In the genomic region with DNA sequence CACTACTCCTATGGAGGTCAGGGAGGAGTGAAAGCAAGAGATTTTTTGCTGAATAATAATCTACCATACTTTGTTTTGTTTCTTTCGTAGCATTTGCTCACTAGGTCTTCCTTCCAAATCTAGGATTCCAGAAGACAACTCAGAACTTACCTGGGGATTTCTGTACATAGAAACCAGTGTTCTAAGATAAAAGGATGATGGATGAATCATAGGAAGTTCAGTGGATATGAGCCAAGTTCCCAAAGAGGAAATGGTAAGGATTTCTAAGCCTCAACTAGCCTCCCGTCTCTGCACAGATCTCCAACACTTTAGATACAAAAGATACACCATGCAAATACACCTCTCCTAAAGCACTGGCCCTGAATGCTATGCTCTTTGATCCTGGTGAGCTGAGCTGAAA, we compare ENCODE assay signal across 25 cellular contexts.
"Had no signal": no experiment of that assay in that cellular context is flagged by ENCODE, and none has a peak within 500 bp of the region (broad histone marks: within the 10 kb centered on the region; RNA-seq: fewer than 3 reads in every experiment).

No MANE protein-coding gene starts in this region.

- H3K9me3 ChIP-seq: heart left ventricle, left lung, mucosa of descending colon, ovary, right atrium auricular region, right lobe of liver, stomach, testis, thyroid gland, transverse colon, upper lobe of left lung had no signal

- H3K4me3 Mint-ChIP-seq: memory B cell; naive thymus-derived CD4-positive, alpha-beta T cell; natural killer cell treated with Interleukin-12 subunit alpha and Interleukin-12 subunit beta and Interleukin-15 and Interleukin-18, amount 100 ng/mL, for 72 hours; stimulated activated naive B cell treated with anti-CD40 and anti-IgM and Interleukin-4, amounts not matched to agents 10 μg/mL and 1 μg/mL and 100 μg/mL, for 72 hours had no signal

- H3K27ac ChIP-seq: heart left ventricle, left lung, ovary, right atrium auricular region, right lobe of liver, stomach, testis, thyroid gland, transverse colon, upper lobe of left lung had no signal

- H3K27ac Mint-ChIP-seq: memory B cell; naive thymus-derived CD4-positive, alpha-beta T cell; natural killer cell treated with Interleukin-12 subunit alpha and Interleukin-12 subunit beta and Interleukin-15 and Interleukin-18, amount 100 ng/mL, for 72 hours; progenitor cell of endocrine pancreas; stimulated activated naive B cell treated with anti-CD40 and anti-IgM and Interleukin-4, amounts not matched to agents 10 μg/mL and 1 μg/mL and 100 μg/mL, for 72 hours had no signal

- H3K27me3 ChIP-seq: heart left ventricle, left lung, ovary, right atrium auricular region, right lobe of liver, stomach, testis, thyroid gland, transverse colon, upper lobe of left lung had no signal

- ATAC-seq: heart left ventricle; left cardiac atrium; left lung; mucosa of descending colon; naive thymus-derived CD4-positive, alpha-beta T cell; natural killer cell treated with Interleukin-12 subunit alpha and Interleukin-12 subunit beta and Interleukin-15 and Interleukin-18, amount 100 ng/mL, for 72 hours; right lobe of liver; stimulated activated naive B cell treated with anti-CD40 and anti-IgM and Interleukin-4, amounts not matched to agents 10 μg/mL and 1 μg/mL and 100 μg/mL, for 72 hours; stimulated activated naive CD8-positive, alpha-beta T cell treated with anti-CD3 and anti-CD28 coated beads, Interleukin-15, Interleukin-2, amounts not matched to agents 100 U/mL and 50 U/mL, for 24 hours had no signal

- H3K4me1 Mint-ChIP-seq: memory B cell; naive thymus-derived CD4-positive, alpha-beta T cell; stimulated activated naive B cell treated with anti-CD40 and anti-IgM and Interleukin-4, amounts not matched to agents 10 μg/mL and 1 μg/mL and 100 μg/mL, for 72 hours had no signal

- DNase-seq: heart left ventricle; islet precursor cell; kidney glomerular epithelial cell; left cardiac atrium; midbrain; mucosa of descending colon; naive thymus-derived CD4-positive, alpha-beta T cell; ovary; right lobe of liver; stimulated activated CD4-positive, alpha-beta T cell treated with anti-CD3 and anti-CD28 coated beads, Interleukin-1b, Interleukin-23, amount 100 ng/mL, for 48 hours; stimulated activated CD4-positive, alpha-beta T cell treated with anti-CD3 and anti-CD28 coated beads, Interleukin-2, amount 100 ng/mL, for 48 hours; stimulated activated naive B cell treated with anti-CD40 and anti-IgM and Interleukin-4, amounts not matched to agents 10 μg/mL and 1 μg/mL and 100 μg/mL, for 72 hours; stimulated activated naive CD8-positive, alpha-beta T cell treated with anti-CD3 and anti-CD28 coated beads, Interleukin-15, Interleukin-2, amounts not matched to agents 100 U/mL and 50 U/mL, for 24 hours; stomach; testis; thyroid gland; transverse colon; upper lobe of left lung had no signal

- H3K4me2 ChIP-seq: smooth muscle cell had no signal

- H3K27me3 Mint-ChIP-seq: memory B cell; natural killer cell treated with Interleukin-12 subunit alpha and Interleukin-12 subunit beta and Interleukin-15 and Interleukin-18, amount 100 ng/mL, for 72 hours; progenitor cell of endocrine pancreas; stimulated activated naive B cell treated with anti-CD40 and anti-IgM and Interleukin-4, amounts not matched to agents 10 μg/mL and 1 μg/mL and 100 μg/mL, for 72 hours had no signal

- H3K4me1 ChIP-seq: heart left ventricle, left lung, right atrium auricular region, right lobe of liver, stomach, testis, thyroid gland, transverse colon, upper lobe of left lung had no signal

- H3K4me3 ChIP-seq: heart left ventricle, left lung, lung, mucosa of descending colon, ovary, right atrium auricular region, right lobe of liver, smooth muscle cell, stomach, testis, thyroid gland, transverse colon, upper lobe of left lung had no signal

- H3K36me3 Mint-ChIP-seq: memory B cell; naive thymus-derived CD4-positive, alpha-beta T cell; natural killer cell treated with Interleukin-12 subunit alpha and Interleukin-12 subunit beta and Interleukin-15 and Interleukin-18, amount 100 ng/mL, for 72 hours; stimulated activated naive B cell treated with anti-CD40 and anti-IgM and Interleukin-4, amounts not matched to agents 10 μg/mL and 1 μg/mL and 100 μg/mL, for 72 hours had no signal

- H3K36me3 ChIP-seq: heart left ventricle, left lung, ovary, right atrium auricular region, right lobe of liver, stomach, thyroid gland, transverse colon, upper lobe of left lung had no signal
